ENCODE assay signal across 26 cellular contexts in genomic region chr2:5367321-5367720, GRCh38.
"Had no signal": no experiment of that assay in that cellular context is flagged by ENCODE, and none has a peak within 500 bp of the region (broad histone marks: within the 10 kb centered on the region; RNA-seq: fewer than 3 reads in every experiment).

No MANE protein-coding gene starts in this region.

- H3K27ac Mint-ChIP-seq: naive thymus-derived CD8-positive, alpha-beta T cell; nephron; stimulated activated naive B cell treated with anti-CD40 and anti-IgM and Interleukin-4, amounts not matched to agents 10 μg/mL and 1 μg/mL and 100 μg/mL, for 72 hours had no signal

- H3K4me3 ChIP-seq: left ventricle myocardium inferior, lung, pancreas, prostate gland, skin epidermis, stomach, testis, thyroid gland, transverse colon, upper lobe of left lung, vagina had no signal

- DNase-seq: hypothalamus; islet precursor cell; left ventricle myocardium inferior; naive thymus-derived CD8-positive, alpha-beta T cell; nucleus accumbens; pancreas; posterior cingulate gyrus; retina; right cardiac atrium; stimulated activated CD4-positive, alpha-beta T cell treated with anti-CD3 and anti-CD28 coated beads, Interleukin-12 subunit alpha, Interleukin-12 subunit beta, amount 100 ng/mL, for 4 hours; stimulated activated CD4-positive, alpha-beta T cell treated with anti-CD3 and anti-CD28 coated beads, Interleukin-15, amount 100 ng/mL, for 24 hours; stimulated activated CD4-positive, alpha-beta T cell treated with anti-CD3 and anti-CD28 coated beads, Interleukin-2, amount 100 ng/mL, for 24 hours; stimulated activated CD4-positive, alpha-beta T cell treated with anti-CD3 and anti-CD28 coated beads, Interleukin-4, amount 100 ng/mL, for 1 hour; stimulated activated naive B cell treated with anti-CD40 and anti-IgM and Interleukin-4, amounts not matched to agents 10 μg/mL and 1 μg/mL and 100 μg/mL, for 72 hours; stimulated activated naive CD8-positive, alpha-beta T cell treated with anti-CD3 and anti-CD28 coated beads, Interleukin-15, Interleukin-2, amounts not matched to agents 100 U/mL and 50 U/mL, for 24 hours; stomach; testis; thyroid gland; transverse colon had no signal

- H3K27ac ChIP-seq: left ventricle myocardium inferior, pancreas, prostate gland, skin epidermis, stomach, testis, thyroid gland, transverse colon, upper lobe of left lung, vagina had no signal

- H3K9me3 Mint-ChIP-seq: nephron had no signal

- ATAC-seq: naive thymus-derived CD8-positive, alpha-beta T cell; pancreas; right cardiac atrium; sciatic nerve; stimulated activated naive B cell treated with anti-CD40 and anti-IgM and Interleukin-4, amounts not matched to agents 10 μg/mL and 1 μg/mL and 100 μg/mL, for 72 hours; stimulated activated naive CD8-positive, alpha-beta T cell treated with anti-CD3 and anti-CD28 coated beads, Interleukin-15, Interleukin-2, amounts not matched to agents 100 U/mL and 50 U/mL, for 24 hours had no signal

- H3K4me1 Mint-ChIP-seq: naive thymus-derived CD8-positive, alpha-beta T cell had no signal

- H3K36me3 ChIP-seq: left ventricle myocardium inferior, pancreas, prostate gland, stomach, thyroid gland, transverse colon, upper lobe of left lung, vagina had no signal

- H3K4me3 Mint-ChIP-seq: naive thymus-derived CD8-positive, alpha-beta T cell; nephron; stimulated activated naive B cell treated with anti-CD40 and anti-IgM and Interleukin-4, amounts not matched to agents 10 μg/mL and 1 μg/mL and 100 μg/mL, for 72 hours had no signal

- H3K27me3 ChIP-seq: pancreas, stomach, testis, thyroid gland, transverse colon, upper lobe of left lung, vagina had no signal

- H3K36me3 Mint-ChIP-seq: naive thymus-derived CD8-positive, alpha-beta T cell; stimulated activated naive B cell treated with anti-CD40 and anti-IgM and Interleukin-4, amounts not matched to agents 10 μg/mL and 1 μg/mL and 100 μg/mL, for 72 hours had no signal

- H3K9me3 ChIP-seq: left ventricle myocardium inferior, pancreas, prostate gland, stomach, testis, thyroid gland, transverse colon, upper lobe of left lung, vagina had no signal

- H3K4me1 ChIP-seq: left ventricle myocardium inferior, pancreas, prostate gland, testis, thyroid gland, transverse colon, upper lobe of left lung, vagina had no signal
